Comparison of ENCODE assay signal across 10 cellular contexts in genomic region chr13:43087960-43088580, GRCh38.
DNase-seq lines count a peak whose midpoint lies in the region; ATAC-seq and TF ChIP-seq lines count a peak whose summit lies in the region.
"Had no signal": no experiment of that assay in that cellular context is flagged by ENCODE, and none has a peak within 500 bp of the region (broad histone marks: within the 10 kb centered on the region; RNA-seq: fewer than 3 reads in every experiment).

No MANE protein-coding gene starts in this region.

- no peaks in the 10 kb centered on the region for H3K27me3 ChIP-seq in H9 (ENCODE audit: insufficient read depth, low read length)

- H4K20me1 ChIP-seq in H9 (ENCODE audit: control insufficient read depth, insufficient read depth, insufficient read length): no peaks in the 10 kb centered on the region

- DNase-seq in CD14-positive monocyte (ENCODE audit: low spot score) (no peak), cardiac fibroblast (ENCODE audit: low read depth in 2 of 2) (peak; percentile 63 to 72), naive B cell (peak; percentile 14), head of caudate nucleus (no peak), retina (no peak), H9 (no peak)
- DNase-seq: GF-D8, nucleus accumbens had no signal

- H2AFZ ChIP-seq in H9 (ENCODE audit: low read length): no peak overlapping the region

- H3K23ac ChIP-seq in H9 (ENCODE audit: insufficient read length, low read depth, low read length): no peak overlapping the region

- H3K79me2 ChIP-seq in H9 (ENCODE audit: insufficient read depth, low read length): no peaks in the 10 kb centered on the region

- peak; percentile 74 for ATAC-seq in HG02678 (IDR thresholded peaks at IDR 0.05; ENCODE audit: unreplicated experiment)
- ATAC-seq in naive B cell (ENCODE audit: low read depth in 2 of 2): peak; percentile 58 to 67
- ATAC-seq in HG03378 (IDR thresholded peaks at IDR 0.05; ENCODE audit: unreplicated experiment): no peak

- no peaks in the 10 kb centered on the region for H3K79me1 ChIP-seq in H9 (ENCODE audit: insufficient read depth, low read depth, low read length, poor library complexity, severe bottlenecking)

- no peaks in the 10 kb centered on the region for H3K4me1 ChIP-seq in H9 (ENCODE audit: insufficient read depth, low read length)

- no CpG with 5 or more reads among the region's 5 CpGs for WGBS in H9 (ENCODE audit: extremely low coverage, insufficient read length, low lambda C conversion rate)

- H3T11ph ChIP-seq in H9 (ENCODE audit: low read length): no peak overlapping the region

- no peak overlapping the region for H2BK120ac ChIP-seq in H9 (ENCODE audit: low read depth, low read length, poor library complexity, severe bottlenecking)

- H3K9me3 Mint-ChIP-seq in CD14-positive monocyte (no peaks in the 10 kb centered on the region), naive B cell (peaks cover 0 to 7% (median 3%) of the 10 kb centered on the region in 7 donors), H9 (peaks cover 0 to 4% of the 10 kb centered on the region in 2 experiments; a peak in 2 of 5 replicates)

- H3K4me2 ChIP-seq in H9 (ENCODE audit: insufficient read depth, insufficient read length, low read length): no peak overlapping the region

- no peak overlapping the region for H4K8ac ChIP-seq in H9 (replicated peaks; ENCODE audit: insufficient read length, low read depth, low read length)

- H2AK5ac ChIP-seq in H9 (ENCODE audit: insufficient read length, low read length): no peak overlapping the region

- H3K36me3 Mint-ChIP-seq in CD14-positive monocyte (peaks cover 18 to 29% of the 10 kb centered on the region in 2 donors), naive B cell (peaks cover 17 to 23% of the 10 kb centered on the region in 2 donors), H9 (ENCODE audit: insufficient read depth in 1 of 3, low read depth in 3 of 3) (peaks cover 7 to 24% (median 14%) of the 10 kb centered on the region in 3 experiments)

- H3K14ac ChIP-seq in H9 (ENCODE audit: insufficient read depth, low read length): no peak overlapping the region

- H3K9me3 ChIP-seq in H9 (ENCODE audit: control insufficient read depth, low read depth, low read length): no peaks in the 10 kb centered on the region

- H2BK12ac ChIP-seq in H9 (ENCODE audit: insufficient read length, low read depth, low read length): no peak overlapping the region

- TF ChIP-seq CTCF in CD14-positive monocyte (IDR thresholded peaks at IDR 0.05) (no peak), cardiac fibroblast (IDR thresholded peaks at IDR 0.05; ENCODE audit: low read depth, low read length) (no peak), H9 (conservative IDR thresholded peaks at IDR 0.05) (no peak)

- intact Hi-C loops in CD14-positive monocyte (cut with micrococcal nuclease) (no loop called here), head of caudate nucleus (cut with DNase I) (loop anchor here (5.0 to 10.0 kb wide), 2 partner anchors 697 to 784 kb away; partner anchors contain the start of gene ENOX1)

- H2BK20ac ChIP-seq in H9 (ENCODE audit: low read depth, low read length, poor library complexity, severe bottlenecking): no peak overlapping the region

- no peak overlapping the region for H3K56ac ChIP-seq in H9 (ENCODE audit: insufficient read length, low read depth, low read length)

- H3K18ac ChIP-seq in H9 (ENCODE audit: insufficient read length, low read depth, low read length): no peak overlapping the region

- H3K23me2 ChIP-seq in H9 (ENCODE audit: insufficient read length, low read depth, low read length, poor library complexity, severe bottlenecking): no peaks in the 10 kb centered on the region

- H3K4me3 ChIP-seq in cardiac fibroblast (replicated peaks in 1 of 2; ENCODE audit: low read depth in 2 of 2, low read length in 2 of 2): peak overlapping the region in 1 of 2 donors; percentile 42

- H4K5ac ChIP-seq in H9 (ENCODE audit: insufficient read length, low read depth, low read length): no peak overlapping the region

- H3K27me3 Mint-ChIP-seq in CD14-positive monocyte (ENCODE audit: low read depth in 3 of 3) (no peaks in the 10 kb centered on the region), naive B cell (no peaks in the 10 kb centered on the region), H9 (ENCODE audit: low read depth) (no peaks in the 10 kb centered on the region)

- peak overlapping the region; percentile 73 to 81 for H3K4me3 Mint-ChIP-seq in CD14-positive monocyte
- peak overlapping the region; percentile 76 to 92 (median 88) for H3K4me3 Mint-ChIP-seq in naive B cell
- H3K4me3 Mint-ChIP-seq in H9: no peak overlapping the region

- H3K27ac ChIP-seq in H9 (ENCODE audit: insufficient read length, low read depth, low read length): no peak overlapping the region

- no peak overlapping the region for H3K9ac ChIP-seq in H9 (ENCODE audit: extremely low read depth, insufficient read length, low read length)

- peak overlapping the region; percentile 81 to 94 (median 90) for H3K27ac Mint-ChIP-seq in CD14-positive monocyte
- peak overlapping the region; percentile 78 to 93 (median 88) for H3K27ac Mint-ChIP-seq in naive B cell
- H3K27ac Mint-ChIP-seq in H9: no peak overlapping the region

- no peak overlapping the region for H4K91ac ChIP-seq in H9 (ENCODE audit: insufficient read length, low read depth, low read length)

- H2BK15ac ChIP-seq in H9 (ENCODE audit: low read depth, low read length): no peak overlapping the region

- no peak overlapping the region for H2BK5ac ChIP-seq in H9 (ENCODE audit: insufficient read length, low read length)

- no peak overlapping the region for H3K4ac ChIP-seq in H9 (ENCODE audit: low read depth, low read length)

- H3K4me1 Mint-ChIP-seq in CD14-positive monocyte (peaks cover 12% of the 10 kb centered on the region), naive B cell (peaks cover 13 to 20% (median 13%) of the 10 kb centered on the region in 3 donors), H9 (peaks cover 6 to 7% of the 10 kb centered on the region in 2 experiments)

Comparison
In these comparisons a context has a peak if more than half of its experiments do, and no peak if none do; other contexts are left out.
1. DNase-seq: peak in cardiac fibroblast (2 of 2) and naive B cell (single experiment); none in CD14-positive monocyte (single experiment), head of caudate nucleus (0 of 42), retina (single experiment) and H9 (single experiment).
2. H3K27ac Mint-ChIP-seq: peak in CD14-positive monocyte (7 of 7) and naive B cell (6 of 6); none in H9 (0 of 3).
3. H3K4me3 Mint-ChIP-seq: peak in CD14-positive monocyte (2 of 2) and naive B cell (8 of 8); none in H9 (0 of 2).